In genomic region chr14:20454645-20455354, GRCh38 we compare ENCODE assay signal across 8 cellular contexts. TPM values are rescaled to one million over a fixed set of nuclear protein-coding genes. Genes with fewer than 3 reads are reported as not detected.
A peak's percentile ranks its signal among the peaks of the same experiment; 100 is the strongest.
DNase-seq lines count a peak whose midpoint lies in the region; ATAC-seq and TF ChIP-seq lines count a peak whose summit lies in the region.

Gene APEX1 (plus strand): TSS chr14:20455226. CDS start chr14:20455646, 420 bp downstream.
Gene OSGEP (minus strand): TSS chr14:20454812. CDS start chr14:20454683, 129 bp downstream.

- H3K4me3 ChIP-seq in Panc1 (ENCODE audit: low read depth in 2 of 2, low read length in 2 of 2) (peak within 1 kb of the TSS; percentile 86 to 93), muscle layer of colon (ENCODE audit: low read depth in 1 of 2, low read length in 2 of 2) (peak within 1 kb of the TSS; percentile 73 to 93)

- in situ Hi-C loops in Panc1 (cut with HindIII; ENCODE audit: low pct_unique_long_range_greater_than_20kb, low sequenced_read_pairs), result no loop called here

- peaks cover 18% of the 10 kb centered on the region for H3K36me3 ChIP-seq in Panc1 (ENCODE audit: control insufficient read depth, insufficient read depth, low read length)
- peaks cover 62% of the 10 kb centered on the region for H3K36me3 ChIP-seq in muscle layer of colon (ENCODE audit: insufficient read depth, low read length)

- H3K27ac ChIP-seq in Panc1 (ENCODE audit: low read length) (peak within 1 kb of the TSS; percentile 97), muscle layer of colon (ENCODE audit: low read depth, low read length) (peak within 1 kb of the TSS; percentile 99)

- peak; percentile 88 for ATAC-seq in GM21723 (IDR thresholded peaks at IDR 0.05; ENCODE audit: unreplicated experiment)
- peak; percentile 90 for ATAC-seq in Panc1
- peak; percentile 93 for ATAC-seq in esophagus mucosa

- peak within 1 kb of the TSS; percentile 93 for H3K9ac ChIP-seq in muscle layer of colon (ENCODE audit: low read length)

- H3K9me3 ChIP-seq in Panc1 (ENCODE audit: control insufficient read depth, insufficient read depth, low read depth, low read length) (no peaks in the 10 kb centered on the region), muscle layer of colon (ENCODE audit: low read length) (no peaks in the 10 kb centered on the region)

- CTCF ChIA-PET in Panc1 (lab: Charles Lee), result interaction anchor here (0.6 kb wide), 1 partner anchor 86 kb away, joined by 5 read pairs; no protein-coding TSS in a partner anchor

- no peaks in the 10 kb centered on the region for H3K27me3 ChIP-seq in Panc1 (ENCODE audit: control insufficient read depth, insufficient read depth, low read length)
- H3K27me3 ChIP-seq in muscle layer of colon (ENCODE audit: control insufficient read depth in 1 of 2, insufficient read depth in 2 of 2, low read length in 2 of 2), result no peaks in the 10 kb centered on the region

- TF ChIP-seq CTCF in Panc1 (IDR thresholded peaks at IDR 0.05), result no peak

- DNase-seq in DMS53 (lab: John Stamatoyannopoulos, UW) (peak; percentile 95), KG1 (lab: John Stamatoyannopoulos, UW) (peak; percentile 96), Panc1 (ENCODE audit: low read depth, low spot score) (peak; percentile 94)
- peak; percentile 97 to 98 for DNase-seq in activated T-cell treated with anti-CD3 and anti-CD28 coated beads, Interleukin-2, amount 50 U/mL, for 48 hours
- peak; percentile 94 for DNase-seq in stimulated activated CD8-positive, alpha-beta memory T cell treated with anti-CD3 and anti-CD28 coated beads, Interleukin-7, amount 100 ng/mL, for 24 hours (ENCODE audit: low read depth)

- H3K4me1 ChIP-seq in Panc1 (ENCODE audit: control insufficient read depth, insufficient read depth, low read length), result peaks cover 28% of the 10 kb centered on the region
- peaks cover 20% of the 10 kb centered on the region for H3K4me1 ChIP-seq in muscle layer of colon (ENCODE audit: insufficient read depth, low read length)

- BruUV-seq in Panc1 (replicated peaks; lab: Mats Ljungman, UMichigan), result no TSS peak

- POLR2A ChIA-PET in Panc1 (lab: Charles Lee), result interaction anchor here (0.6 to 1.4 kb wide), 3 partner anchors 8 to 171 kb away, joined by 3 to 32 read pairs (median 4); partner anchors contain the start of gene PARP2

- intact Hi-C loops in Panc1 (cut with micrococcal nuclease; ENCODE audit: unreplicated experiment), result no loop called here

RNA-seq across cellular contexts. Expression of gene APEX1, which starts in this region (rescaled TPM):
- total RNA-seq in Panc1 (2021; ENCODE audit: unreplicated experiment) (163 TPM), esophagus mucosa (119 TPM)
- 146 TPM for polyA plus RNA-seq in Panc1 (2012; ENCODE audit: insufficient read length)

RNA-seq across cellular contexts. Expression of gene OSGEP, which starts in this region (rescaled TPM):
- total RNA-seq in Panc1 (2021; ENCODE audit: unreplicated experiment), result 26.6 TPM
- polyA plus RNA-seq in Panc1 (2012; ENCODE audit: insufficient read length), result 33.9 TPM
- total RNA-seq in esophagus mucosa, result 16.2 TPM

Comparison
In these comparisons a context has a peak if more than half of its experiments do, and no peak if none do; other contexts are left out.
1. Peak in every context shown above with its lines: DNase-seq, ATAC-seq, H3K4me3 ChIP-seq and H3K27ac ChIP-seq.